Comparison of ENCODE assay signal across 25 cellular contexts in genomic region chr14:94403312-94403711, GRCh38. TPM values are rescaled to one million over a fixed set of nuclear protein-coding genes. Genes with fewer than 3 reads are reported as not detected.
DNase-seq lines count a peak whose midpoint lies in the region; ATAC-seq, FAIRE-seq and TF ChIP-seq lines count a peak whose summit lies in the region.
"Had no signal": no experiment of that assay in that cellular context is flagged by ENCODE, and none has a peak within 500 bp of the region (broad histone marks: within the 10 kb centered on the region; RNA-seq: fewer than 3 reads in every experiment).

No MANE protein-coding gene starts in this region.

- H3K4me1 ChIP-seq in mammary epithelial cell (ENCODE audit: insufficient read depth, low read length) (peaks cover 19% of the 10 kb centered on the region), neutrophil (ENCODE audit: control insufficient read depth in 1 of 2, insufficient read depth in 1 of 2, low read depth in 1 of 2, low read length in 1 of 2) (peaks cover 32 to 44% of the 10 kb centered on the region in 2 experiments), prostate gland (replicated peaks) (no peaks in the 10 kb centered on the region)
- H3K4me1 ChIP-seq: A549, BE2C had no signal

- H3K27me3 ChIP-seq in mammary epithelial cell (ENCODE audit: insufficient read depth, low read length) (no peaks in the 10 kb centered on the region), neutrophil (no peaks in the 10 kb centered on the region), prostate gland (replicated peaks; ENCODE audit: insufficient read depth) (no peaks in the 10 kb centered on the region)
- H3K27me3 ChIP-seq: BLaER1 treated with 17β-estradiol and CSF1 and Interleukin-3, amounts not matched to agents 10 nM and 100 nM had no signal

- H3K4me3 Mint-ChIP-seq in MCF 10A (ENCODE audit: unreplicated experiment) = no peak overlapping the region
- H3K4me3 Mint-ChIP-seq: CD14-positive monocyte; CD4-positive, alpha-beta T cell; CD8-positive, alpha-beta memory T cell; GM23338; HFFc6 had no signal

- intact Hi-C loops in mammary epithelial cell (cut with micrococcal nuclease) (no loop called here), MCF 10A (cut with micrococcal nuclease) (no loop called here), prostate gland (cut with DNase I) (no loop called here)

- peaks cover 7% of the 10 kb centered on the region for H3K4me1 Mint-ChIP-seq in MCF 10A (ENCODE audit: insufficient read depth, unreplicated experiment)
- H3K4me1 Mint-ChIP-seq: CD8-positive, alpha-beta memory T cell had no signal

- no peaks in the 10 kb centered on the region for H3K79me2 ChIP-seq in mammary epithelial cell (ENCODE audit: insufficient read depth, low read length)

- in situ Hi-C loops in mammary epithelial cell (cut with MboI; ENCODE audit: low sequenced_read_pairs in 2 of 2) = no loop called here

- H3K27ac Mint-ChIP-seq in MCF 10A (ENCODE audit: low read depth, unreplicated experiment) = no peak overlapping the region
- H3K27ac Mint-ChIP-seq: CD14-positive monocyte; CD4-positive, alpha-beta T cell; CD8-positive, alpha-beta memory T cell; GM23338; HFFc6 had no signal

- dilution Hi-C loops in mammary epithelial cell (cut with HindIII; ENCODE audit: low sequenced_read_pairs) = no loop called here

- H3K36me3 ChIP-seq in mammary epithelial cell (ENCODE audit: insufficient read depth, low read length) (no peaks in the 10 kb centered on the region), neutrophil (no peaks in the 10 kb centered on the region), prostate gland (no peaks in the 10 kb centered on the region)
- H3K36me3 ChIP-seq: BE2C; BLaER1 treated with 17β-estradiol and CSF1 and Interleukin-3, amounts not matched to agents 10 nM and 100 nM; HAP-1 had no signal

- ATAC-seq in left lobe of liver = peak; percentile 30
- no peak for ATAC-seq in esophagus mucosa
- ATAC-seq: A549, GM12878, GM23338 had no signal

- H2AFZ ChIP-seq in mammary epithelial cell (ENCODE audit: low read depth, low read length) = peak overlapping the region; percentile 24
- H2AFZ ChIP-seq: GM23338 had no signal

- H4K20me1 ChIP-seq in mammary epithelial cell (ENCODE audit: insufficient read depth, low read length) = no peaks in the 10 kb centered on the region
- H4K20me1 ChIP-seq: BLaER1 treated with 17β-estradiol and CSF1 and Interleukin-3, amounts not matched to agents 10 nM and 100 nM had no signal

- peaks cover 7% of the 10 kb centered on the region for H3K9me3 Mint-ChIP-seq in MCF 10A (ENCODE audit: unreplicated experiment)

- 25% methylated on average over 1 of the region's 2 CpGs for WGBS in mammary epithelial cell (ENCODE audit: low coverage, missing lambda C conversion rate)
- WGBS in prostate gland = 71% methylated on average over 2 of the region's 2 CpGs

- FAIRE-seq in GM19239 (lab: Jason Lieb, UNC) = no peak
- FAIRE-seq: A549, D721Med, GM12878, H54 had no signal

- CTCF ChIA-PET in mammary epithelial cell (lab: Charles Lee; ENCODE audit: low non-redundant PET) (interaction anchor here (0.7 kb wide), 1 partner anchor 271 kb away, joined by 3 read pairs; no protein-coding TSS in a partner anchor), MCF 10A (lab: Yijun Ruan, JAX) (interaction anchor here (0.7 kb wide), 1 partner anchor 83 kb away, joined by 3 read pairs; no protein-coding TSS in a partner anchor)

- no peak overlapping the region for H3K4me2 ChIP-seq in mammary epithelial cell (ENCODE audit: insufficient read depth, low read depth, low read length)
- H3K4me2 ChIP-seq: A549, GM23338 had no signal

- H3K9me3 ChIP-seq in mammary epithelial cell (replicated peaks; ENCODE audit: insufficient read depth, low read length) (no peaks in the 10 kb centered on the region), neutrophil (no peaks in the 10 kb centered on the region), prostate gland (no peaks in the 10 kb centered on the region)
- H3K9me3 ChIP-seq: A549, BE2C had no signal

- H3K27me3 Mint-ChIP-seq in MCF 10A (ENCODE audit: insufficient read depth, unreplicated experiment) = no peaks in the 10 kb centered on the region
- H3K27me3 Mint-ChIP-seq: CD4-positive, alpha-beta T cell had no signal

- POLR2A ChIA-PET in MCF 10A (lab: Yijun Ruan, JAX) = no interaction called here

- H3K4me3 ChIP-seq in mammary epithelial cell (replicated peaks in 1 of 3; ENCODE audit: insufficient read depth in 1 of 3, low read depth in 2 of 3, low read length in 3 of 3) (no peak overlapping the region), neutrophil (ENCODE audit: low read depth in 1 of 2, low read length in 1 of 2) (no peak overlapping the region), prostate gland (no peak overlapping the region)
- H3K4me3 ChIP-seq: A549; BLaER1 treated with 17β-estradiol and CSF1 and Interleukin-3, amounts not matched to agents 10 nM and 100 nM; GM12878; GM23338; HAP-1 had no signal

- H3K36me3 Mint-ChIP-seq in MCF 10A (ENCODE audit: insufficient read depth, unreplicated experiment) = no peaks in the 10 kb centered on the region
- H3K36me3 Mint-ChIP-seq: CD8-positive, alpha-beta memory T cell had no signal

- TF ChIP-seq POLR2A in prostate gland (IDR thresholded peaks at IDR 0.05) = no peak

- no peak for TF ChIP-seq CTCF in mammary epithelial cell (conservative IDR thresholded peaks at IDR 0.05 in 1 of 2, IDR thresholded peaks at IDR 0.05 in 1 of 2; ENCODE audit: extremely low read depth in 1 of 2, insufficient read depth in 1 of 2, low read depth in 1 of 2, low read length in 2 of 2)
- no peak for TF ChIP-seq CTCF in MCF 10A (IDR thresholded peaks at IDR 0.05; ENCODE audit: unreplicated experiment)
- TF ChIP-seq CTCF in neutrophil (IDR thresholded peaks at IDR 0.05) = no peak
- no peak for TF ChIP-seq CTCF in prostate gland (IDR thresholded peaks at IDR 0.05)

- H3K27ac ChIP-seq in mammary epithelial cell (ENCODE audit: insufficient read depth, low read depth, low read length) (no peak overlapping the region), neutrophil (peak overlapping the region; percentile 81), prostate gland (no peak overlapping the region)
- H3K27ac ChIP-seq: A549; BLaER1 treated with 17β-estradiol and CSF1 and Interleukin-3, amounts not matched to agents 10 nM and 100 nM had no signal

- BruUV-seq in mammary epithelial cell (replicated peaks; lab: Mats Ljungman, UMichigan) (no TSS peak), MCF 10A (replicated peaks; lab: Mats Ljungman, UMichigan) (no TSS peak)

- DNase-seq in mammary epithelial cell (peak; percentile 24), MCF 10A (ENCODE audit: unreplicated experiment) (no peak), left lobe of liver (ENCODE audit: low spot score) (no peak), prostate gland (ENCODE audit: low spot score) (no peak), GM19239 (ENCODE audit: insufficient read length, low spot score) (no peak)
- DNase-seq: 8988T; ACHN; BE2C; CD4-positive, alpha-beta T cell; CD8-positive, alpha-beta memory T cell; DMS 273 treated with DMSO at 0.1 percent for 48 hours; DMS79; EL; GDM1; HFFc6 had no signal

- no peak overlapping the region for H3K9ac ChIP-seq in mammary epithelial cell (ENCODE audit: insufficient read depth, low read length)
- H3K9ac ChIP-seq: BLaER1 treated with 17β-estradiol and CSF1 and Interleukin-3, amounts not matched to agents 10 nM and 100 nM had no signal

RNA-seq across cellular contexts. Expression of gene SERPINA1, which starts 14.9 kb away (rescaled TPM):
- total RNA-seq in mammary epithelial cell (100 to 1,000 TPM in 1 of 2 donors, 10 to 100 TPM in 1; 30.3 to 155 TPM), MCF 10A (2022) (38.1 and 42.5 TPM in 2 replicates), left lobe of liver (17,840 TPM), prostate gland (1 to 10 TPM; 4.9 to 9.8 TPM), esophagus mucosa (4.3 TPM)
- 147 TPM for polyA plus RNA-seq in mammary epithelial cell
- 116 TPM for polyA minus RNA-seq in mammary epithelial cell
- total RNA-seq: GM23338 had no signal
- polyA plus RNA-seq: CD8-positive, alpha-beta memory T cell; GM23338 had no signal

RNA-seq across cellular contexts. Expression of gene SERPINA2, which starts 36.8 kb away (rescaled TPM):
- total RNA-seq in mammary epithelial cell = not detected
- not detected for polyA plus RNA-seq in mammary epithelial cell
- not detected for polyA minus RNA-seq in mammary epithelial cell
- not detected in 2 replicates for total RNA-seq in MCF 10A (2022)
- not detected for total RNA-seq in left lobe of liver
- not detected for total RNA-seq in prostate gland
- not detected for total RNA-seq in esophagus mucosa
- total RNA-seq: CD4-positive, alpha-beta T cell; CD8-positive, alpha-beta memory T cell; GM12878; GM23338; HFFc6 had no signal
- polyA plus RNA-seq: A549; CD14-positive monocyte; CD8-positive, alpha-beta memory T cell; GM12878; GM23338 had no signal

RNA-seq across cellular contexts. Expression of gene SERPINA11, which starts 49.3 kb away (rescaled TPM):
- total RNA-seq in mammary epithelial cell (under 1 TPM in 1 of 2 donors, not detected in 1; 0.40 TPM), MCF 10A (2022) (not detected in 2 replicates), left lobe of liver (127 TPM), prostate gland (not detected), esophagus mucosa (0.40 TPM)
- 0.07 TPM for polyA plus RNA-seq in mammary epithelial cell
- not detected for polyA minus RNA-seq in mammary epithelial cell
- total RNA-seq: CD4-positive, alpha-beta T cell; CD8-positive, alpha-beta memory T cell; GM12878; HFFc6 had no signal
- polyA plus RNA-seq: A549; CD14-positive monocyte; CD8-positive, alpha-beta memory T cell had no signal

Comparison
In these comparisons a context has a peak if more than half of its experiments do, and no peak if none do; other contexts are left out.
1. RNA of gene SERPINA1, which starts 14.9 kb away (total RNA-seq): 17,840 TPM in left lobe of liver (single experiment); 30.3 to 155 TPM in mammary epithelial cell, 38.1 to 42.5 TPM in MCF 10A, 4.9 to 9.8 TPM in prostate gland and 4.3 TPM in esophagus mucosa (single experiment); every median in the first group is over 100 times any median in the second.
2. RNA of gene SERPINA11, which starts 49.3 kb away (total RNA-seq): 127 TPM in left lobe of liver (single experiment); 0.40 TPM in mammary epithelial cell, 0.40 TPM in esophagus mucosa (single experiment), not detected in MCF 10A and not detected in prostate gland; every median in the first group is over 10 times any median in the second.